17 cellular contexts compared by ENCODE assay signal in the genomic region with DNA sequence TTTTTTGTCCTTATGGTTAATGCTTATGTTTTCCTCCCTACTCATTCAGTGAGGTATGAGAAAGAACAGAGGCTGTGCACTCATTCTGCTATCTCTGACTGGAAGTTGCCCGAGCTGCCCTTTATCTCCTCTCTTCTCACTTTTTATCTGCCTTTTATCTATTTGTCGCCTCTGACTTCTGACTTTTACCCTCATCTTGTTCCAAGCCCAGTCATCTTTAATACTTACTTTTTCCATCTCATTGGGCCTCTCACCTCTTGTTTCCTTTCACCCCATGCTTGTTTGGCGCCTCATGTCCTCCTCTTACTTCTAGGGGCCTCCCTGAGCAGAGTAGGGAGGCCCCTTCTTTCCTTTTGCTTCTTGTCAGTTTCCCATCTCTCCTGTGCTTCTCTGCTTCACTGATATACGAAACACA. TPM values are rescaled to one million over a fixed set of nuclear protein-coding genes. Genes with fewer than 3 reads are reported as not detected.
A peak's percentile ranks its signal among the peaks of the same experiment; 100 is the strongest.
DNase-seq lines count a peak whose midpoint lies in the region; ATAC-seq, FAIRE-seq and TF ChIP-seq lines count a peak whose summit lies in the region.
"Had no signal": no experiment of that assay in that cellular context is flagged by ENCODE, and none has a peak within 500 bp of the region (broad histone marks: within the 10 kb centered on the region; RNA-seq: fewer than 3 reads in every experiment).

No MANE protein-coding gene starts in this region.

- no peak overlapping the region for H3K4me3 ChIP-seq in PC-9
- no peak overlapping the region for H3K4me3 ChIP-seq in small intestine (ENCODE audit: low read depth in 1 of 2, low read length in 2 of 2)
- H3K4me3 ChIP-seq: smooth muscle cell, tibial nerve had no signal

- no peak for FAIRE-seq in small intestine (lab: Jason Lieb, UNC)
- FAIRE-seq: A204.1, islet of Langerhans, RCC 7860 had no signal

- H3K27me3 ChIP-seq in PC-9 (ENCODE audit: insufficient read depth, low read depth) = no peaks in the 10 kb centered on the region
- no peaks in the 10 kb centered on the region for H3K27me3 ChIP-seq in small intestine (ENCODE audit: control insufficient read depth in 2 of 2, insufficient read depth in 2 of 2, low read length in 2 of 2)
- H3K27me3 ChIP-seq: tibial nerve had no signal

- H3K4me3 Mint-ChIP-seq in activated naive CD8-positive, alpha-beta T cell treated with anti-CD3 and anti-CD28 coated beads, Interleukin-2, amount 10 ng/mL, durations not matched to agents 7 days and 5 days = no peak overlapping the region

- H3K27ac ChIP-seq in PC-9 (peak overlapping the region; percentile 77), small intestine (ENCODE audit: low read depth in 1 of 2, low read length in 1 of 2) (no peak overlapping the region)
- H3K27ac ChIP-seq: tibial nerve had no signal

- no peak for ATAC-seq in activated naive CD8-positive, alpha-beta T cell treated with anti-CD3 and anti-CD28 coated beads, Interleukin-2, amount 10 ng/mL, durations not matched to agents 7 days and 5 days (ENCODE audit: low read depth)

- 38 to 64% (median 54%) methylated on average over 4 of the region's 4 CpGs for WGBS in small intestine, 3 donors

- CTCF ChIA-PET in PC-9 (lab: Charles Lee) = no interaction called here

- H3K9me3 ChIP-seq in PC-9 (ENCODE audit: insufficient read depth, low read depth) (no peaks in the 10 kb centered on the region), small intestine (ENCODE audit: control insufficient read depth, low read depth) (no peaks in the 10 kb centered on the region)
- H3K9me3 ChIP-seq: tibial nerve had no signal

- no peaks in the 10 kb centered on the region for H3K27me3 Mint-ChIP-seq in activated naive CD8-positive, alpha-beta T cell treated with anti-CD3 and anti-CD28 coated beads, Interleukin-2, amount 10 ng/mL, durations not matched to agents 7 days and 5 days

- H3K4me1 Mint-ChIP-seq in activated naive CD8-positive, alpha-beta T cell treated with anti-CD3 and anti-CD28 coated beads, Interleukin-2, amount 10 ng/mL, durations not matched to agents 7 days and 5 days = peaks cover 15% of the 10 kb centered on the region

- no peak overlapping the region for H2AFZ ChIP-seq in PC-9

- intact Hi-C loops in PC-9 (cut with micrococcal nuclease; ENCODE audit: unreplicated experiment) = no loop called here

- H3K36me3 ChIP-seq in PC-9 (ENCODE audit: low read depth) = no peaks in the 10 kb centered on the region
- no peaks in the 10 kb centered on the region for H3K36me3 ChIP-seq in small intestine (ENCODE audit: control insufficient read depth in 2 of 2, insufficient read depth in 2 of 2, low read length in 2 of 2)
- H3K36me3 ChIP-seq: tibial nerve had no signal

- peaks cover 2% of the 10 kb centered on the region for H3K9me3 Mint-ChIP-seq in activated naive CD8-positive, alpha-beta T cell treated with anti-CD3 and anti-CD28 coated beads, Interleukin-2, amount 10 ng/mL, durations not matched to agents 7 days and 5 days

- peak; percentile 63 for DNase-seq in activated CD4-positive, alpha-beta T cell treated with anti-CD3 and anti-CD28 coated beads for 48 hours
- no peak for DNase-seq in activated CD4-positive, alpha-beta T cell treated with anti-CD3 and anti-CD28 coated beads for 1 hour
- DNase-seq in PC-9 (no peak), small intestine (peak; percentile 46), NK-92 (lab: John Stamatoyannopoulos, UW; ENCODE audit: unreplicated experiment) (no peak), cerebellar cortex (ENCODE audit: low spot score) (no peak), NCI-H446 (lab: John Stamatoyannopoulos, UW) (no peak)
- DNase-seq in activated naive CD8-positive, alpha-beta T cell treated with anti-CD3 and anti-CD28 coated beads, Interleukin-2, amount 10 ng/mL, durations not matched to agents 7 days and 5 days = no peak
- DNase-seq: amygdala, midbrain, NCI-H187, NCI-H524 had no signal

- POLR2A ChIA-PET in PC-9 (lab: Charles Lee; ENCODE audit: unreplicated experiment) = no interaction called here
- POLR2A ChIA-PET in activated naive CD8-positive, alpha-beta T cell treated with anti-CD3 and anti-CD28 coated beads, Interleukin-2, amount 10 ng/mL, durations not matched to agents 7 days and 5 days (lab: Charles Lee) = no interaction called here

- no peak for TF ChIP-seq CTCF in PC-9 (conservative IDR thresholded peaks at IDR 0.05)

- peaks cover 26% of the 10 kb centered on the region for H3K36me3 Mint-ChIP-seq in activated naive CD8-positive, alpha-beta T cell treated with anti-CD3 and anti-CD28 coated beads, Interleukin-2, amount 10 ng/mL, durations not matched to agents 7 days and 5 days

- no peaks in the 10 kb centered on the region for H4K20me1 ChIP-seq in PC-9 (ENCODE audit: insufficient read depth)

- H3K4me2 ChIP-seq in PC-9 = no peak overlapping the region
- H3K4me2 ChIP-seq: smooth muscle cell had no signal

- peaks cover 39% of the 10 kb centered on the region for H3K4me1 ChIP-seq in PC-9 (replicated peaks; ENCODE audit: insufficient read depth)
- peaks cover 0 to 5% of the 10 kb centered on the region in 2 donors for H3K4me1 ChIP-seq in small intestine (ENCODE audit: control insufficient read depth in 2 of 2, insufficient read depth in 1 of 2, low read depth in 1 of 2, low read length in 1 of 2)

- peaks cover 24% of the 10 kb centered on the region for H3F3A ChIP-seq in PC-9 (ENCODE audit: insufficient read depth, low read depth)

- no peaks in the 10 kb centered on the region for H3K9me2 ChIP-seq in PC-9 (ENCODE audit: insufficient read depth)

- peak overlapping the region; percentile 43 for H3K27ac Mint-ChIP-seq in activated naive CD8-positive, alpha-beta T cell treated with anti-CD3 and anti-CD28 coated beads, Interleukin-2, amount 10 ng/mL, durations not matched to agents 7 days and 5 days

- no TSS peak for BruUV-seq in PC-9 (replicated peaks; lab: Mats Ljungman, UMichigan)

- peaks cover 87% of the 10 kb centered on the region for H3K79me2 ChIP-seq in PC-9 (ENCODE audit: low read depth)

RNA-seq across cellular contexts. Expression of a gene that starts 50.7 kb away (rescaled TPM):
- 29.0 and 29.4 TPM in 2 replicates for total RNA-seq in PC-9 (2021)
- total RNA-seq in activated naive CD8-positive, alpha-beta T cell treated with anti-CD3 and anti-CD28 coated beads, Interleukin-2, amount 10 ng/mL, durations not matched to agents 7 days and 5 days = 10 to 100 TPM; 19.5 to 21.3 TPM
- 1 to 10 TPM; 6.3 to 7.4 (median 6.5) TPM for polyA plus RNA-seq in small intestine

Comparison
In these comparisons a context has a peak if more than half of its experiments do, and no peak if none do; other contexts are left out.
1. DNase-seq: peak in activated CD4-positive, alpha-beta T cell treated with anti-CD3 and anti-CD28 coated beads for 48 hours (single experiment) and small intestine (single experiment); none in activated CD4-positive, alpha-beta T cell treated with anti-CD3 and anti-CD28 coated beads for 1 hour (single experiment), PC-9 (0 of 2), activated naive CD8-positive, alpha-beta T cell treated with anti-CD3 and anti-CD28 coated beads, Interleukin-2, amount 10 ng/mL, durations not matched to agents 7 days and 5 days (single experiment), NK-92 (single experiment), cerebellar cortex (single experiment) and NCI-H446 (0 of 2).